In the genomic region with DNA sequence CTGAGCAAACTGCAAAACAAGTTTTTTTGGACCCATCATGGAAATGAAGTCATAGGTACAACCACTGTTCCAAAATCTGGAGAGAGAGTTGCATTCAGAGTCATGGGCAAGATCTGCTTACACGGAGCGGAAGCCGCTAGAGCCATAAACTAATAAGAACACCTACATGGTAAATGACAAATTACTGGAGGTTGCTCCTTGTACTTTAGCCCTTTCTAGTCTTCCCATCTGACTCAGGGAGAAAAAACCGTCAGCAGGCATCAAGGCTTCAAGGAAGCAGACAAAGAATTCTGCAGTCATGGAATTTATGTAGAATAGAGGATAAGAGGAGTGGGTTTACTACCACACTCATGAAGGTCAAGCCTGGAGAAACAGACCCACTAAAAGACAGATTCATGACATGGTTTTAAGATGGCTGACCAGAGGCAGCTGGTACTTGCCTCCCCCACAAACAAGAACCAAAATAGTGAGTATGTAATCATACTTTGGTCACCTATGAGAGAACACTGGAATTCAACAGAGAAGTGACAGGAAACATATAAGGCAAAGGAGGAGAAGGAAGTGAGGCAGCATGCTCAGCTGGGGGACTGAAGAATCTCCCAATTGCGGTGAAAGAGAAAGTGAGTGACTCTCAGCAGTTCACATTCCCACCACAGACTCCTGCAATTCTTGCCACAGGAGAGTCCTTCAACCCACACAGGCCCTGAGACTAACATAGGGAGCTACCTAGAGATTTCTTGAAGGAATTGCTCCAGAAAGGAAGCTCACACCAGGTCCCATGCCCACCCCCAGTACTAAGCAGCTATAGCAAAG, we compare ENCODE assay signal across 1 cellular context.
TF ChIP-seq lines count a peak whose summit lies in the region.

No MANE protein-coding gene starts in this region.

TF ChIP-seq in HepG2, 621 proteins besides CTCF, POLR2A, EP300 and RAD21 (continued from another document):
- no peak for TF ChIP-seq ZNF772 (CRISPR knock-in tag; IDR thresholded peaks at IDR 0.05)
- TF ChIP-seq PHB2 (IDR thresholded peaks at IDR 0.05; ENCODE audit: partially characterized antibody): no peak
- no peak for TF ChIP-seq KLF9 (CRISPR knock-in tag; IDR thresholded peaks at IDR 0.05; ENCODE audit: low read depth)
- TF ChIP-seq TBX3 (IDR thresholded peaks at IDR 0.05; ENCODE audit: borderline replicate concordance): no peak
- TF ChIP-seq ZNF530 (CRISPR knock-in tag; IDR thresholded peaks at IDR 0.05; ENCODE audit: low read depth): no peak
- no peak for TF ChIP-seq YY1 (IDR thresholded peaks at IDR 0.05; ENCODE audit: insufficient read depth, insufficient replicate concordance, low read depth, low read length)
- TF ChIP-seq ZNF510 (CRISPR knock-in tag; IDR thresholded peaks at IDR 0.05; ENCODE audit: low read depth): no peak
- TF ChIP-seq PAX8 (CRISPR knock-in tag; IDR thresholded peaks at IDR 0.05; ENCODE audit: borderline replicate concordance): no peak
- TF ChIP-seq ISX (CRISPR knock-in tag; conservative IDR thresholded peaks at IDR 0.05): no peak
- TF ChIP-seq ZNF136 (CRISPR knock-in tag; IDR thresholded peaks at IDR 0.05; ENCODE audit: low read depth): no peak
- no peak for TF ChIP-seq ZNF431 (CRISPR knock-in tag; IDR thresholded peaks at IDR 0.05; ENCODE audit: borderline replicate concordance, low read depth)
- TF ChIP-seq TMF1 (CRISPR knock-in tag; IDR thresholded peaks at IDR 0.05; ENCODE audit: low read depth): no peak
- no peak for TF ChIP-seq ZBTB7B (CRISPR knock-in tag; IDR thresholded peaks at IDR 0.05)
- TF ChIP-seq CAMTA2 (CRISPR knock-in tag; IDR thresholded peaks at IDR 0.05; ENCODE audit: borderline replicate concordance): no peak
- TF ChIP-seq ZNF318 (CRISPR knock-in tag; IDR thresholded peaks at IDR 0.05): no peak
- no peak for TF ChIP-seq HNRNPK (IDR thresholded peaks at IDR 0.05; ENCODE audit: low read depth, low read length, poor library complexity, severe bottlenecking)
- no peak for TF ChIP-seq MXD1 (CRISPR knock-in tag; IDR thresholded peaks at IDR 0.05)
